18 cellular contexts compared by ENCODE assay signal in genomic region chr18:62938006-62938405, GRCh38.
DNase-seq lines count a peak whose midpoint lies in the region; ATAC-seq and TF ChIP-seq lines count a peak whose summit lies in the region.
"Had no signal": no experiment of that assay in that cellular context is flagged by ENCODE, and none has a peak within 500 bp of the region (broad histone marks: within the 10 kb centered on the region; RNA-seq: fewer than 3 reads in every experiment).

No MANE protein-coding gene starts in this region.

- intact Hi-C loops in esophagus muscularis mucosa (cut with DNase I), result no loop called here

- TF ChIP-seq POLR2A in esophagus muscularis mucosa (IDR thresholded peaks at IDR 0.05; ENCODE audit: low read depth), result no peak

- H3K4me1 ChIP-seq in OCI-LY3 (ENCODE audit: low read length) (peaks cover 26% of the 10 kb centered on the region), esophagus muscularis mucosa (peaks cover 19 to 39% (median 38%) of the 10 kb centered on the region in 4 donors), thoracic aorta (ENCODE audit: control insufficient read depth in 1 of 2, low read depth in 2 of 2) (peaks cover 28 to 39% of the 10 kb centered on the region in 2 donors)

- no peak overlapping the region for H3K27ac ChIP-seq in OCI-LY3 (ENCODE audit: low read length)
- peak overlapping the region; percentile 60 to 75 (median 68) for H3K27ac ChIP-seq in esophagus muscularis mucosa (replicated peaks in 1 of 4)
- H3K27ac ChIP-seq in thoracic aorta, result peak overlapping the region; percentile 60 to 79

- H4K20me1 ChIP-seq in OCI-LY3 (ENCODE audit: insufficient read depth, low read length), result no peaks in the 10 kb centered on the region

- DNase-seq in GM04504 (ENCODE audit: low read depth) (peak; percentile 51), esophagus muscularis mucosa (ENCODE audit: extremely low spot score) (no peak), thoracic aorta (ENCODE audit: low spot score) (no peak), KG1 (lab: John Stamatoyannopoulos, UW) (no peak)
- DNase-seq: activated T-cell treated with anti-CD3 and anti-CD28 coated beads, Interleukin-2, amount 50 U/mL, for 1 hour; Caco-2; dermis blood vessel endothelial cell; esophagus squamous epithelium; NCI-H1105; NCI-H446 treated with DMSO at 0.1 percent for 48 hours; retina; stimulated activated CD4-positive, alpha-beta T cell treated with anti-CD3 and anti-CD28 coated beads, Interleukin-4, amount 100 ng/mL, for 24 hours had no signal

- no peaks in the 10 kb centered on the region for H3K79me2 ChIP-seq in OCI-LY3 (ENCODE audit: low read length)

- H3K4me2 ChIP-seq in OCI-LY3 (ENCODE audit: low read length), result peak overlapping the region; percentile 49

- no peak overlapping the region for H3K4me3 ChIP-seq in OCI-LY3 (ENCODE audit: low read length)
- H3K4me3 ChIP-seq in esophagus muscularis mucosa, result no peak overlapping the region
- H3K4me3 ChIP-seq in thoracic aorta, result no peak overlapping the region
- H3K4me3 ChIP-seq: esophagus squamous epithelium, lung had no signal

- TF ChIP-seq CTCF in OCI-LY3 (IDR thresholded peaks at IDR 0.05; ENCODE audit: low read depth, low read length) (no peak), esophagus muscularis mucosa (IDR thresholded peaks at IDR 0.05) (no peak), thoracic aorta (IDR thresholded peaks at IDR 0.05) (no peak)

- H3K9ac ChIP-seq in OCI-LY3 (ENCODE audit: low read length), result no peak overlapping the region

- no peak for ATAC-seq in thoracic aorta (ENCODE audit: insufficient number of reproducible peaks, low FRiP score, low read depth)
- ATAC-seq in GM21619 (IDR thresholded peaks at IDR 0.05; ENCODE audit: unreplicated experiment), result no peak
- no peak for ATAC-seq in GM19351 (IDR thresholded peaks at IDR 0.05; ENCODE audit: unreplicated experiment)
- ATAC-seq: natural killer cell treated with Interleukin-12 subunit alpha and Interleukin-12 subunit beta and Interleukin-15 and Interleukin-18, amount 100 ng/mL, for 72 hours; stimulated activated effector memory CD8-positive, alpha-beta T cell treated with anti-CD3 and anti-CD28 coated beads, Interleukin-12 subunit alpha, Interleukin-12 subunit beta, amount 100 ng/mL, for 72 hours had no signal

- H3K27me3 ChIP-seq in OCI-LY3 (ENCODE audit: low read depth, low read length), result no peaks in the 10 kb centered on the region
- no peaks in the 10 kb centered on the region for H3K27me3 ChIP-seq in esophagus muscularis mucosa
- H3K27me3 ChIP-seq in thoracic aorta (replicated peaks; ENCODE audit: insufficient read depth), result no peaks in the 10 kb centered on the region
- H3K27me3 ChIP-seq: esophagus squamous epithelium had no signal

- H3K36me3 ChIP-seq in OCI-LY3 (replicated peaks; ENCODE audit: low read depth, low read length), result no peaks in the 10 kb centered on the region
- H3K36me3 ChIP-seq in esophagus muscularis mucosa, result no peaks in the 10 kb centered on the region
- no peaks in the 10 kb centered on the region for H3K36me3 ChIP-seq in thoracic aorta

- H3K9me3 ChIP-seq in OCI-LY3 (ENCODE audit: insufficient read depth, low read length), result no peaks in the 10 kb centered on the region; the same call in 1 of the 2 replicates
- H3K9me3 ChIP-seq in esophagus muscularis mucosa, result no peaks in the 10 kb centered on the region
- no peaks in the 10 kb centered on the region for H3K9me3 ChIP-seq in thoracic aorta
- H3K9me3 ChIP-seq: Caco-2, esophagus squamous epithelium had no signal

- no peak overlapping the region for H2AFZ ChIP-seq in OCI-LY3 (ENCODE audit: low read depth, low read length)

- TF ChIP-seq EP300 in esophagus muscularis mucosa (IDR thresholded peaks at IDR 0.05), result no peak

- WGBS in esophagus muscularis mucosa, result 18% methylated on average over 1 of the region's 1 CpG
